8 cellular contexts compared by ENCODE assay signal in genomic region chr6:7991992-7992815, GRCh38.
DNase-seq lines count a peak whose midpoint lies in the region; ATAC-seq and TF ChIP-seq lines count a peak whose summit lies in the region.

No MANE protein-coding gene starts in this region.

- peaks cover 9% of the 10 kb centered on the region for H3K4me1 Mint-ChIP-seq in WTC11
- H3K4me1 Mint-ChIP-seq in T-helper 2 cell treated with Interferon-gamma antibody and Interleukin-4, amounts not matched to agents 5 μg/mL and 100 μg/mL, for 36 hours (ENCODE audit: low read depth): no peaks in the 10 kb centered on the region

- no peaks in the 10 kb centered on the region for H3K9me3 ChIP-seq in transverse colon

- peak overlapping the region in 2 of 4 donors; percentile 21 to 59 for H3K27ac ChIP-seq in transverse colon

- WGBS in transverse colon (ENCODE audit: low coverage in 1 of 2), 2 donors: 32 to 45% methylated on average over 4 to 7 of the region's 7 CpGs

- no peak overlapping the region; the same call in 1 of the 2 replicates for H3K27ac Mint-ChIP-seq in WTC11
- H3K27ac Mint-ChIP-seq in T-helper 2 cell treated with Interferon-gamma antibody and Interleukin-4, amounts not matched to agents 5 μg/mL and 100 μg/mL, for 36 hours: no peak overlapping the region

- DNase-seq in ELF-1 (ENCODE audit: low read depth, low spot score) (peak; percentile 49), Kasumi-1 (lab: John Stamatoyannopoulos, UW) (peak; percentile 55 to 70), WTC11 (ENCODE audit: low spot score) (no peak), iPS-NIHi11 (ENCODE audit: low spot score) (peak; percentile 43), transverse colon (no peak), nucleus accumbens (lab: John Stamatoyannopoulos, UW) (no peak)
- DNase-seq in T-helper 2 cell treated with Interferon-gamma antibody and Interleukin-4, amounts not matched to agents 5 μg/mL and 100 μg/mL, for 36 hours (ENCODE audit: low spot score): no peak

- TF ChIP-seq CTCF in WTC11 (IDR thresholded peaks at IDR 0.05) (no peak), transverse colon (IDR thresholded peaks at IDR 0.05) (peak; percentile 31 to 57 (median 40))

- CTCF ChIA-PET in WTC11 (lab: Charles Lee): interaction anchor here (0.7 to 1.5 kb wide), 11 partner anchors 9 to 318 kb away, joined by 3 to 6 read pairs (median 3); partner anchors contain the start of gene BMP6

- intact Hi-C loops in transverse colon (cut with DNase I; ENCODE audit: low total_unique reads): no loop called here

- H3K36me3 ChIP-seq in transverse colon: no peaks in the 10 kb centered on the region

- H3K4me3 ChIP-seq in transverse colon: no peak overlapping the region

- no peaks in the 10 kb centered on the region for H3K27me3 Mint-ChIP-seq in WTC11 (ENCODE audit: low read depth)
- H3K27me3 Mint-ChIP-seq in T-helper 2 cell treated with Interferon-gamma antibody and Interleukin-4, amounts not matched to agents 5 μg/mL and 100 μg/mL, for 36 hours (ENCODE audit: low read depth): no peaks in the 10 kb centered on the region

- no peak for TF ChIP-seq EP300 in transverse colon (IDR thresholded peaks at IDR 0.05; ENCODE audit: low read depth)

- no peaks in the 10 kb centered on the region for H3K27me3 ChIP-seq in transverse colon

- no peak overlapping the region for H3K4me3 Mint-ChIP-seq in WTC11
- no peak overlapping the region for H3K4me3 Mint-ChIP-seq in T-helper 2 cell treated with Interferon-gamma antibody and Interleukin-4, amounts not matched to agents 5 μg/mL and 100 μg/mL, for 36 hours

- peaks cover 0 to 15% (median 2%) of the 10 kb centered on the region in 4 donors for H3K4me1 ChIP-seq in transverse colon

- H3K9me3 Mint-ChIP-seq in WTC11: peaks cover 8% of the 10 kb centered on the region
- peaks cover 3% of the 10 kb centered on the region for H3K9me3 Mint-ChIP-seq in T-helper 2 cell treated with Interferon-gamma antibody and Interleukin-4, amounts not matched to agents 5 μg/mL and 100 μg/mL, for 36 hours

- POLR2A ChIA-PET in WTC11 (lab: Charles Lee): no interaction called here

- no peaks in the 10 kb centered on the region for H3K36me3 Mint-ChIP-seq in WTC11
- H3K36me3 Mint-ChIP-seq in T-helper 2 cell treated with Interferon-gamma antibody and Interleukin-4, amounts not matched to agents 5 μg/mL and 100 μg/mL, for 36 hours (ENCODE audit: low read depth): no peaks in the 10 kb centered on the region

- TF ChIP-seq POLR2A in transverse colon (IDR thresholded peaks at IDR 0.05): no peak

- in situ Hi-C loops in transverse colon (cut with MboI; ENCODE audit: low pct_ligation_motif_present in 1 of 4, low pct_unique_long_range_greater_than_20kb in 1 of 4, low sequenced_read_pairs in 3 of 4): loop anchor here in 1 of 4 donors (25.0 kb wide), 1 partner anchor 280 kb away; no protein-coding TSS in a partner anchor

- ATAC-seq in GM21528 (IDR thresholded peaks at IDR 0.05; ENCODE audit: low FRiP score, unreplicated experiment) (peak; percentile 84), WTC11 (peak; percentile 65)

TF ChIP-seq in WTC11, 78 proteins besides CTCF, POLR2A, EP300 and RAD21:
- TF ChIP-seq E2F4 (CRISPR knock-in tag; IDR thresholded peaks at IDR 0.05; ENCODE audit: borderline replicate concordance, low read depth) (no peak), STAT6 (CRISPR knock-in tag; conservative IDR thresholded peaks at IDR 0.05; ENCODE audit: low read depth) (no peak), MYBL2 (CRISPR knock-in tag; IDR thresholded peaks at IDR 0.05) (no peak), SMAD3 (CRISPR knock-in tag; IDR thresholded peaks at IDR 0.05; ENCODE audit: borderline replicate concordance) (no peak), ZNF416 (CRISPR knock-in tag; IDR thresholded peaks at IDR 0.05) (no peak), ZNF671 (CRISPR knock-in tag; IDR thresholded peaks at IDR 0.05) (no peak), ATF2 (CRISPR knock-in tag; IDR thresholded peaks at IDR 0.05; ENCODE audit: borderline replicate concordance, low read depth) (no peak), FOXJ3 (CRISPR knock-in tag; IDR thresholded peaks at IDR 0.05; ENCODE audit: borderline replicate concordance) (no peak), ELF4 (CRISPR knock-in tag; IDR thresholded peaks at IDR 0.05; ENCODE audit: low read depth) (no peak), RELA (CRISPR knock-in tag; IDR thresholded peaks at IDR 0.05; ENCODE audit: borderline replicate concordance) (no peak), CREB1 (CRISPR knock-in tag; IDR thresholded peaks at IDR 0.05) (no peak), ZNF138 (CRISPR knock-in tag; conservative IDR thresholded peaks at IDR 0.05) (no peak), USF2 (CRISPR knock-in tag; IDR thresholded peaks at IDR 0.05) (no peak), ESRRA (CRISPR knock-in tag; IDR thresholded peaks at IDR 0.05; ENCODE audit: borderline replicate concordance) (no peak), NR1H2 (CRISPR knock-in tag; IDR thresholded peaks at IDR 0.05) (no peak), TP53 (CRISPR knock-in tag; IDR thresholded peaks at IDR 0.05) (no peak), TEAD4 (CRISPR knock-in tag; IDR thresholded peaks at IDR 0.05) (no peak)

Comparison
In these comparisons a context has a peak if more than half of its experiments do, and no peak if none do; other contexts are left out.
1. DNase-seq: peak in ELF-1 (single experiment), Kasumi-1 (2 of 2) and iPS-NIHi11 (single experiment); none in WTC11 (single experiment), transverse colon (single experiment), nucleus accumbens (0 of 56) and T-helper 2 cell treated with Interferon-gamma antibody and Interleukin-4, amounts not matched to agents 5 μg/mL and 100 μg/mL, for 36 hours (single experiment).